Comparison of ENCODE assay signal across 8 cellular contexts in the genomic region with DNA sequence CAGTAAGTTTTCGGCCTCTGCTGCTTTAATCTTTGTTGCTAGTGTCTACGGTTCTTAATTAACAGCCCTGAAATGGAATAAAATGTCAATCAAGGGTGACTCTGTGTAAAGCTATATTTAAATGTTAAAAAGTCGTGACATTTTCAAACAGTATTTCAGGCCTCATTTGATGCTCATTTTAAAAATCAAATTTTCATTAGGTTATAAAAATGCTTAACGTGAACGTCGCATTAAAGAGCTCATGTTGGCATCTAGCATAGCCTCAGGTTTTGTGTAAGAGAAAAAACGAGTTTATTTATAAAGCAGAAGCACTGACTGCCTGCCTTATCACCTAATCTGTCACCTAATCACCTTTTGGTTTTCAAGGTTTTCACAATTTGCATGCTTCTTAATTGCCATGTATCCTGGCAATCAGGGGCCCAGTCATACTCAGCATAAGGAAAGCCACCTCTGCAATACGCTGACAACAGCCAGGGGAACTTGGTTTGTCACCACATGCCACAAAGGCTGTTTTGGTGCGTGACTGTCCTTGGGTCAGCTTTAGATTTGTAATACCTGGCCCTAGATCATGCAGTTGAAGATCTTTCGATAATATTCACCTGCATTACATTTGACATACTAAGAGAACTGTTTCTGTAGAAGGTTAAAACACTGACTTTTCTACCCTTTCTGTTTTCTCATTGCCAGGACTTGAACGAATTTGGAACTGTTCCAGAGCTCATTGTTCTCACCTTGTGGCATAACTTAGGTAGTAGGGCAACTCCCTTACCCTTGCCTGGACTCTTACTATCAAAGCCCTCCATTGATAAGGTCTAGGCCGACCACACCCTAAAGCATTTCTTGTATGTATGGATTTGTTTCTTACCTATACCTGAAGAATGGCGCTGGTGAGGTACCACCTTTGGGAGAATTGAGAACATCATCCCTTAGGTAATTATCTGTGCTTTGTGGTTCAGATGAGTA.
A peak's percentile ranks its signal among the peaks of the same experiment; 100 is the strongest.
DNase-seq lines count a peak whose midpoint lies in the region; ATAC-seq and TF ChIP-seq lines count a peak whose summit lies in the region.

No MANE protein-coding gene starts in this region.

- DNase-seq in activated T-cell treated with anti-CD3 and anti-CD28 coated beads for 24 hours (ENCODE audit: low read depth): peak; percentile 29
- DNase-seq in activated T-cell treated with anti-CD3 and anti-CD28 coated beads for 4 hours: no peak
- DNase-seq in islet precursor cell: peak; percentile 37
- no peak for DNase-seq in tibial nerve (ENCODE audit: low spot score in 2 of 2)

- TF ChIP-seq POLR2A in tibial nerve (IDR thresholded peaks at IDR 0.05): no peak

- peak in 1 of 5 experiments; percentile 2 for TF ChIP-seq CTCF in tibial nerve (IDR thresholded peaks at IDR 0.05)

- 59% methylated on average over 13 of the region's 13 CpGs for WGBS in tibial nerve, 2 donors

- H3K36me3 ChIP-seq in tibial nerve: no peaks in the 10 kb centered on the region

- H3K4me1 ChIP-seq in tibial nerve: peaks cover 0 to 29% (median 16%) of the 10 kb centered on the region in 4 donors

- no peak overlapping the region for H3K4me3 ChIP-seq in tibial nerve

- no peak for TF ChIP-seq EP300 in tibial nerve (IDR thresholded peaks at IDR 0.05)

- H3K27ac ChIP-seq in tibial nerve: peak overlapping the region in 3 of 4 donors; percentile 37 to 82 (median 48)

- peak; percentile 62 to 66 for ATAC-seq in activated CD4-positive, CD25-positive, alpha-beta regulatory T cell treated with anti-CD3 and anti-CD28 coated beads, Interleukin-2, amount 50 U/mL, for 24 hours
- ATAC-seq in HG03521 (IDR thresholded peaks at IDR 0.05; ENCODE audit: unreplicated experiment) (no peak), HG03571 (IDR thresholded peaks at IDR 0.05; ENCODE audit: unreplicated experiment) (no peak), HG03175 (IDR thresholded peaks at IDR 0.05; ENCODE audit: unreplicated experiment) (no peak)

- no peaks in the 10 kb centered on the region for H3K27me3 ChIP-seq in tibial nerve

- no peaks in the 10 kb centered on the region for H3K9me3 ChIP-seq in tibial nerve

Comparison
In these comparisons a context has a peak if more than half of its experiments do, and no peak if none do; other contexts are left out.
1. DNase-seq: peak in activated T-cell treated with anti-CD3 and anti-CD28 coated beads for 24 hours (single experiment) and islet precursor cell (single experiment); none in activated T-cell treated with anti-CD3 and anti-CD28 coated beads for 4 hours (single experiment) and tibial nerve (0 of 2).
2. ATAC-seq: peak in activated CD4-positive, CD25-positive, alpha-beta regulatory T cell treated with anti-CD3 and anti-CD28 coated beads, Interleukin-2, amount 50 U/mL, for 24 hours (2 of 2); none in HG03521 (single experiment), HG03571 (single experiment) and HG03175 (single experiment).